Comparison of ENCODE assay signal across 8 cellular contexts in the genomic region with DNA sequence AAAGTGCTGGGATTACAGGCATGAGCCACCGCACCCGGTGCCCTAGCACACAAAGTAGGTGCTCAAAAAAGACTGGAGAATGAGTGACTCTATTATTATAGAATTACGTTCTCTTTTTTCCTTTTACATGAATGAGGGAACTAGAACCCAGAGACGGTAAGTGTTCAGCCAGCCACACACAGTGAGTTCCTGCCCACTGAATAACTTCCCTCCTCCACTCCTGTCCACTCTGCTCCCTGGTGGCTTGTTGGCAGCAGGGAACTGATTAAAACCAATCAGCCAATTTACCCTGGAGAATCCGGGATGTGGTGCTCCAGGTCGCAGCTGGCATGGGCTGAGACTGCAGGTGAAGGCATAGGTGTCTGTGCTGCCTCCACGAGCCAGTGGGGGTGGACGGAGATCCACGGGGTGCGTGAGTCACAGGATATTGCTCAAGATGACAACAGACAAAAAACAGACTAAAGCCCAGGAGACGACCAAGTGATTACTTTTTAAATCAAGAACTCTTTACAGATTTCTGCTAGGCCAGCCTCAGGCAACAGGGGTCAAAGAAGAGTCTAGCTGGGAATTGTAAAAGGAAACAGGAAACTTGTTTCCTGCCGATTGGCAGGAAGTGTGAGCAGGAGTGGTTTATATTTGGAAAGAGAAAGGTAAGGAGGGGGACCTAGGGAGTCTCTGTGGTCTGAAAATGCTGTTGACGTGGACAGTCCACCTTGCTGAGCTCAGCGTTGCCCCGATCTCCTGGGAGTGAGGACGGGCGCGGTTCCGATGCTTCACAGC.
A peak's percentile ranks its signal among the peaks of the same experiment; 100 is the strongest.
DNase-seq lines count a peak whose midpoint lies in the region; ATAC-seq and TF ChIP-seq lines count a peak whose summit lies in the region.

No MANE protein-coding gene starts in this region.

- 0 out of 6 replicates have a peak, but pooled peaks of 1 of the 3 experiments have one; percentile 8 for TF ChIP-seq CTCF in HCT116 (IDR thresholded peaks at IDR 0.05 in 2 of 3, conservative IDR thresholded peaks at IDR 0.05 in 1 of 3; ENCODE audit: borderline replicate concordance in 1 of 3, insufficient read depth in 1 of 3, low read depth in 2 of 3, low read length in 2 of 3)

- DNase-seq in HCT116 (ENCODE audit: low read depth, low spot score), result peak; percentile 6
- DNase-seq in SKM-1 treated with dmso at 0.1 percent for 144 hours (lab: John Stamatoyannopoulos, UW; ENCODE audit: unreplicated experiment), result peak; percentile 67
- DNase-seq in Right ventricle myocardium inferior (ENCODE audit: missing footprints), result peak; percentile 80
- no peak for DNase-seq in NCI-H2171 treated with DMSO at 0.1 percent for 48 hours (lab: John Stamatoyannopoulos, UW)
- no peak for DNase-seq in NCI-H524 treated with DMSO at 0.1 percent for 48 hours (lab: John Stamatoyannopoulos, UW)

- H2AFZ ChIP-seq in HCT116 (ENCODE audit: low read depth, low read length, poor library complexity, severe bottlenecking), result peak overlapping the region; percentile 60

- H3K4me3 ChIP-seq in HCT116 (replicated peaks in 1 of 2; ENCODE audit: low read depth in 1 of 2, low read length in 2 of 2) (no peak overlapping the region), skin epidermis (no peak overlapping the region)

- H4K20me1 ChIP-seq in HCT116 (ENCODE audit: insufficient read depth), result no peaks in the 10 kb centered on the region

- no peaks in the 10 kb centered on the region for H3K9me3 ChIP-seq in HCT116 (ENCODE audit: control insufficient read depth in 1 of 2, insufficient read depth in 1 of 2, low read depth in 1 of 2, low read length in 2 of 2)

- H3K27ac ChIP-seq in HCT116 (ENCODE audit: low read depth, low read length), result no peak overlapping the region
- H3K27ac ChIP-seq in skin epidermis, result peak overlapping the region in 19 of 21 experiments; percentile 32 to 85 (median 64)

- peak overlapping the region; percentile 59 for H3K4me2 ChIP-seq in HCT116 (ENCODE audit: low read length)

- H3K27me3 ChIP-seq in HCT116 (ENCODE audit: insufficient read depth, low read length), result no peaks in the 10 kb centered on the region

- H3K4me1 ChIP-seq in HCT116 (ENCODE audit: control insufficient read depth in 1 of 2, insufficient read depth in 2 of 2, low read length in 2 of 2), result peaks cover 6 to 15% of the 10 kb centered on the region in 2 experiments; a peak in 3 of 4 replicates

- ATAC-seq in HCT116 (peak; percentile 74), Right ventricle myocardium inferior (peak; percentile 29), HG03439 (IDR thresholded peaks at IDR 0.05; ENCODE audit: unreplicated experiment) (no peak), HG03280 (IDR thresholded peaks at IDR 0.05; ENCODE audit: unreplicated experiment) (no peak)

- BruUV-seq in HCT116 (replicated peaks; lab: Mats Ljungman, UMichigan), result no TSS peak

- RAD21 ChIA-PET in HCT116 (lab: Charles Lee; ENCODE audit: low non-redundant PET in 1 of 2, low total read pairs in 2 of 2, uncharacterized antibody in 2 of 2, unreplicated experiment in 2 of 2), result no interaction called here

- intact Hi-C loops in HCT116 (cut with micrococcal nuclease), result no loop called here
- intact Hi-C loops in Right ventricle myocardium inferior (cut with DNase I), result no loop called here

- H3K36me3 ChIP-seq in HCT116 (ENCODE audit: control insufficient read depth in 1 of 2, insufficient read depth in 2 of 2, low read length in 2 of 2), result no peaks in the 10 kb centered on the region

- TF ChIP-seq RAD21 in HCT116 (IDR thresholded peaks at IDR 0.05; ENCODE audit: low read depth), result no peak

- POLR2A ChIA-PET in HCT116 (lab: Charles Lee), result no interaction called here

- H3K9ac ChIP-seq in HCT116 (ENCODE audit: low read length), result no peak overlapping the region

- CTCF ChIA-PET in HCT116 (lab: Charles Lee), result interaction anchor here (0.7 kb wide), 1 partner anchor 110 kb away, joined by 3 read pairs; no protein-coding TSS in a partner anchor

- H3K9me2 ChIP-seq in HCT116 (ENCODE audit: insufficient read depth), result no peaks in the 10 kb centered on the region

- H3K79me2 ChIP-seq in HCT116 (ENCODE audit: insufficient read depth, low read length), result no peaks in the 10 kb centered on the region

- TF ChIP-seq POLR2A in HCT116 (IDR thresholded peaks at IDR 0.05; ENCODE audit: borderline replicate concordance, extremely low read depth, insufficient read depth, insufficient read length), result no peak

TF ChIP-seq in HCT116, 20 proteins besides CTCF, POLR2A, EP300 and RAD21:
- TF ChIP-seq ZFX (IDR thresholded peaks at IDR 0.05), result no peak
- TF ChIP-seq EZH2phosphoT487 (IDR thresholded peaks at IDR 0.05; ENCODE audit: borderline replicate concordance), result no peak
- TF ChIP-seq ZNF274 (IDR thresholded peaks at IDR 0.05; ENCODE audit: low read depth, low read length), result no peak
- TF ChIP-seq, protein P1, sequence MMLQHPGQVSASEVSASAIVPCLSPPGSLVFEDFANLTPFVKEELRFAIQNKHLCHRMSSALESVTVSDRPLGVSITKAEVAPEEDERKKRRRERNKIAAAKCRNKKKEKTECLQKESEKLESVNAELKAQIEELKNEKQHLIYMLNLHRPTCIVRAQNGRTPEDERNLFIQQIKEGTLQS (IDR thresholded peaks at IDR 0.05), result no peak
- TF ChIP-seq, protein P2, sequence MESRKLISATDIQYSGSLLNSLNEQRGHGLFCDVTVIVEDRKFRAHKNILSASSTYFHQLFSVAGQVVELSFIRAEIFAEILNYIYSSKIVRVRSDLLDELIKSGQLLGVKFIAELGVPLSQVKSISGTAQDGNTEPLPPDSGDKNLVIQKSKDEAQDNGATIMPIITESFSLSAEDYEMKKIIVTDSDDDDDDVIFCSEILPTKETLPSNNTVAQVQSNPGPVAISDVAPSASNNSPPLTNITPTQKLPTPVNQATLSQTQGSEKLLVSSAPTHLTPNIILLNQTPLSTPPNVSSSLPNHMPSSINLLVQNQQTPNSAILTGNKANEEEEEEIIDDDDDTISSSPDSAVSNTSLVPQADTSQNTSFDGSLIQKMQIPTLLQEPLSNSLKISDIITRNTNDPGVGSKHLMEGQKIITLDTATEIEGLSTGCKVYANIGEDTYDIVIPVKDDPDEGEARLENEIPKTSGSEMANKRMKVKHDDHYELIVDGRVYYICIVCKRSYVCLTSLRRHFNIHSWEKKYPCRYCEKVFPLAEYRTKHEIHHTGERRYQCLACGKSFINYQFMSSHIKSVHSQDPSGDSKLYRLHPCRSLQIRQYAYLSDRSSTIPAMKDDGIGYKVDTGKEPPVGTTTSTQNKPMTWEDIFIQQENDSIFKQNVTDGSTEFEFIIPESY (IDR thresholded peaks at IDR 0.05; ENCODE audit: extremely low read depth, insufficient replicate concordance, low read length), result no peak
- TF ChIP-seq YY1 (IDR thresholded peaks at IDR 0.05; ENCODE audit: extremely low read depth, insufficient replicate concordance, low read depth, low read length), result no peak
- peak; percentile 38; the same call in 1 of the 2 replicates for TF ChIP-seq JUND (IDR thresholded peaks at IDR 0.05)
- TF ChIP-seq SP1 (IDR thresholded peaks at IDR 0.05; ENCODE audit: low read depth), result 0 out of 2 replicates have a peak, but pooled peaks have one; percentile 23
- TF ChIP-seq, protein P3, sequence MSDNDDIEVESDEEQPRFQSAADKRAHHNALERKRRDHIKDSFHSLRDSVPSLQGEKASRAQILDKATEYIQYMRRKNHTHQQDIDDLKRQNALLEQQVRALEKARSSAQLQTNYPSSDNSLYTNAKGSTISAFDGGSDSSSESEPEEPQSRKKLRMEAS (IDR thresholded peaks at IDR 0.05), result no peak
- no peak for TF ChIP-seq EZH2 (IDR thresholded peaks at IDR 0.05)
- TF ChIP-seq CEBPB (IDR thresholded peaks at IDR 0.05; ENCODE audit: low read depth), result peak; percentile 91
- no peak for TF ChIP-seq SRF (IDR thresholded peaks at IDR 0.05; ENCODE audit: low read depth)
- TF ChIP-seq, protein P4, sequence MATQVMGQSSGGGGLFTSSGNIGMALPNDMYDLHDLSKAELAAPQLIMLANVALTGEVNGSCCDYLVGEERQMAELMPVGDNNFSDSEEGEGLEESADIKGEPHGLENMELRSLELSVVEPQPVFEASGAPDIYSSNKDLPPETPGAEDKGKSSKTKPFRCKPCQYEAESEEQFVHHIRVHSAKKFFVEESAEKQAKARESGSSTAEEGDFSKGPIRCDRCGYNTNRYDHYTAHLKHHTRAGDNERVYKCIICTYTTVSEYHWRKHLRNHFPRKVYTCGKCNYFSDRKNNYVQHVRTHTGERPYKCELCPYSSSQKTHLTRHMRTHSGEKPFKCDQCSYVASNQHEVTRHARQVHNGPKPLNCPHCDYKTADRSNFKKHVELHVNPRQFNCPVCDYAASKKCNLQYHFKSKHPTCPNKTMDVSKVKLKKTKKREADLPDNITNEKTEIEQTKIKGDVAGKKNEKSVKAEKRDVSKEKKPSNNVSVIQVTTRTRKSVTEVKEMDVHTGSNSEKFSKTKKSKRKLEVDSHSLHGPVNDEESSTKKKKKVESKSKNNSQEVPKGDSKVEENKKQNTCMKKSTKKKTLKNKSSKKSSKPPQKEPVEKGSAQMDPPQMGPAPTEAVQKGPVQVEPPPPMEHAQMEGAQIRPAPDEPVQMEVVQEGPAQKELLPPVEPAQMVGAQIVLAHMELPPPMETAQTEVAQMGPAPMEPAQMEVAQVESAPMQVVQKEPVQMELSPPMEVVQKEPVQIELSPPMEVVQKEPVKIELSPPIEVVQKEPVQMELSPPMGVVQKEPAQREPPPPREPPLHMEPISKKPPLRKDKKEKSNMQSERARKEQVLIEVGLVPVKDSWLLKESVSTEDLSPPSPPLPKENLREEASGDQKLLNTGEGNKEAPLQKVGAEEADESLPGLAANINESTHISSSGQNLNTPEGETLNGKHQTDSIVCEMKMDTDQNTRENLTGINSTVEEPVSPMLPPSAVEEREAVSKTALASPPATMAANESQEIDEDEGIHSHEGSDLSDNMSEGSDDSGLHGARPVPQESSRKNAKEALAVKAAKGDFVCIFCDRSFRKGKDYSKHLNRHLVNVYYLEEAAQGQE (IDR thresholded peaks at IDR 0.05; ENCODE audit: low read depth), result no peak
- TF ChIP-seq FOSL1 (IDR thresholded peaks at IDR 0.05; ENCODE audit: low read depth), result peak; percentile 58
- TF ChIP-seq POLR2AphosphoS5 (IDR thresholded peaks at IDR 0.05; ENCODE audit: low read depth, low read length), result no peak
- TF ChIP-seq CBX3 (IDR thresholded peaks at IDR 0.05; ENCODE audit: low read depth), result no peak

Comparison
In these comparisons a context has a peak if more than half of its experiments do, and no peak if none do; other contexts are left out.
1. ATAC-seq: peak in HCT116 (single experiment) and Right ventricle myocardium inferior (single experiment); none in HG03439 (single experiment) and HG03280 (single experiment).
2. DNase-seq: peak in HCT116 (single experiment), SKM-1 treated with dmso at 0.1 percent for 144 hours (single experiment) and Right ventricle myocardium inferior (single experiment); none in NCI-H2171 treated with DMSO at 0.1 percent for 48 hours (single experiment) and NCI-H524 treated with DMSO at 0.1 percent for 48 hours (single experiment).